In the genomic region with DNA sequence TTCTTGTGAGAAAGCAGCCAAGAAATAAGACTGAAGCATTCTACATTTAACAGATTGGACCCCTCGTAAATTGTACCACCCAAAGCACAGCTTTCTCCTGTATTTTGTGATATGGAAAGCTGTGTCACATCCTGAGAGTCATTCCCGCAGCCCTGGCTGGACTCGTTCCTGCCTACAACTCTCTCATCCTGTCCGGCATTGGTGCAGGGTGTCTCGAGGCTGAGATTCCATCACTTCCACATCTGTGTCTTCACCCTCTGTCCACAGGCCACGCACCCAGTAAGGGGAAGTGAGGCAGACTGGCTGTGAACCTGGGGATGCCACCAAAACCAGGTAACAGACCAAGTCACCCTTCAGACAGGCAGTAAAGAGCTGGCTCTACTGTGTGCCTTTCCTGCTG, we compare ENCODE assay signal across 17 cellular contexts.
"Had no signal": no experiment of that assay in that cellular context is flagged by ENCODE, and none has a peak within 500 bp of the region (broad histone marks: within the 10 kb centered on the region; RNA-seq: fewer than 3 reads in every experiment).

No MANE protein-coding gene starts in this region.

- ATAC-seq: lower lobe of right lung, psoas muscle, right cardiac atrium had no signal

- H3K27me3 Mint-ChIP-seq: activated naive CD4-positive, alpha-beta T cell treated with anti-CD3 and anti-CD28 coated beads, Interleukin-2, amount 50 U/mL, for 24 hours had no signal

- H3K36me3 ChIP-seq: cardiac muscle cell, lower lobe of right lung had no signal

- DNase-seq: activated gamma-delta T cell; activated T-cell treated with anti-CD3 and anti-CD28 coated beads, Interleukin-2, amount 50 U/mL, for 48 hours; amniotic stem cell; dorsolateral prefrontal cortex; foreskin melanocyte; glutamatergic neuron; hippocampal formation; lower lobe of right lung; psoas muscle; right cardiac atrium; T1000 had no signal

- H3K9me3 ChIP-seq: lower lobe of right lung, psoas muscle had no signal

- H3K4me3 Mint-ChIP-seq: activated naive CD4-positive, alpha-beta T cell treated with anti-CD3 and anti-CD28 coated beads, Interleukin-2, amount 50 U/mL, for 24 hours; nephron had no signal

- H3K27me3 ChIP-seq: cardiac muscle cell, dorsolateral prefrontal cortex had no signal

- H3K4me3 ChIP-seq: cardiac muscle cell, dorsolateral prefrontal cortex, lower lobe of right lung, psoas muscle, SK-N-MC, skin epidermis had no signal

- H3K9me3 Mint-ChIP-seq: nephron had no signal

- H3K27ac ChIP-seq: cardiac muscle cell, dorsolateral prefrontal cortex, epithelial cell of prostate, lower lobe of right lung, psoas muscle, SK-N-MC, skin epidermis had no signal
